Comparison of ENCODE assay signal across 9 cellular contexts in genomic region chr2:172698041-172698863, GRCh38. TPM values are rescaled to one million over a fixed set of nuclear protein-coding genes. Genes with fewer than 3 reads are reported as not detected.
DNase-seq lines count a peak whose midpoint lies in the region; ATAC-seq and TF ChIP-seq lines count a peak whose summit lies in the region.
"Had no signal": no experiment of that assay in that cellular context is flagged by ENCODE, and none has a peak within 500 bp of the region (broad histone marks: within the 10 kb centered on the region; RNA-seq: fewer than 3 reads in every experiment).

No MANE protein-coding gene starts in this region.

- CTCF ChIA-PET in activated CD8-positive, alpha-beta memory T cell treated with anti-CD3 and anti-CD28 coated beads, Interleukin-2, amount 10 ng/mL, durations not matched to agents 7 days and 5 days (lab: Charles Lee) = interaction anchor here (1.2 kb wide), 1 partner anchor 13 kb away, joined by 5 read pairs; no protein-coding TSS in a partner anchor

- H3K9me3 Mint-ChIP-seq in activated CD8-positive, alpha-beta memory T cell treated with anti-CD3 and anti-CD28 coated beads, Interleukin-2, amount 10 ng/mL, durations not matched to agents 7 days and 5 days (ENCODE audit: low read depth) = no peaks in the 10 kb centered on the region

- H3K4me3 ChIP-seq in RWPE2 (ENCODE audit: severe bottlenecking) (no peak overlapping the region), Karpas-422 (ENCODE audit: low read length) (no peak overlapping the region)

- TF ChIP-seq CTCF in RWPE2 (IDR thresholded peaks at IDR 0.05; ENCODE audit: poor library complexity, severe bottlenecking) = no peak
- TF ChIP-seq CTCF in foreskin keratinocyte (conservative IDR thresholded peaks at IDR 0.05) = no peak

- no peak overlapping the region for H3K4me3 Mint-ChIP-seq in activated CD8-positive, alpha-beta memory T cell treated with anti-CD3 and anti-CD28 coated beads, Interleukin-2, amount 10 ng/mL, durations not matched to agents 7 days and 5 days
- H3K4me3 Mint-ChIP-seq: neural crest cell had no signal

- no peaks in the 10 kb centered on the region for H3K79me2 ChIP-seq in Karpas-422 (ENCODE audit: low read length)

- DNase-seq in activated CD8-positive, alpha-beta memory T cell treated with anti-CD3 and anti-CD28 coated beads, Interleukin-2, amount 10 ng/mL, durations not matched to agents 7 days and 5 days = no peak
- no peak for DNase-seq in activated CD8-positive, alpha-beta memory T cell treated with anti-CD3 and anti-CD28 coated beads, Interleukin-2, amount 50 U/mL, for 48 hours
- DNase-seq in RWPE2 (ENCODE audit: low spot score) (no peak), foreskin keratinocyte (peak; percentile 95 to 97), Karpas-422 (no peak), cerebellar nuclear complex (lab: John Stamatoyannopoulos, UW) (no peak)

- peak overlapping the region; percentile 90 for H3K27ac ChIP-seq in RWPE2 (ENCODE audit: poor library complexity, severe bottlenecking)
- peak overlapping the region; percentile 59 for H3K27ac ChIP-seq in foreskin keratinocyte
- H3K27ac ChIP-seq in Karpas-422 (ENCODE audit: low read length) = no peak overlapping the region

- H3K4me1 Mint-ChIP-seq in activated CD8-positive, alpha-beta memory T cell treated with anti-CD3 and anti-CD28 coated beads, Interleukin-2, amount 10 ng/mL, durations not matched to agents 7 days and 5 days = peaks cover 16% of the 10 kb centered on the region
- H3K4me1 Mint-ChIP-seq: neural crest cell had no signal

- H4K20me1 ChIP-seq in Karpas-422 (ENCODE audit: insufficient read depth, low read depth, low read length) = no peaks in the 10 kb centered on the region

- peaks cover 21% of the 10 kb centered on the region for H3K27me3 Mint-ChIP-seq in activated CD8-positive, alpha-beta memory T cell treated with anti-CD3 and anti-CD28 coated beads, Interleukin-2, amount 10 ng/mL, durations not matched to agents 7 days and 5 days

- peaks cover 40% of the 10 kb centered on the region for H3K4me1 ChIP-seq in RWPE2 (ENCODE audit: insufficient read depth, poor library complexity, severe bottlenecking)
- H3K4me1 ChIP-seq in foreskin keratinocyte = peaks cover 34% of the 10 kb centered on the region
- H3K4me1 ChIP-seq in Karpas-422 (ENCODE audit: low read length) = no peaks in the 10 kb centered on the region

- H3K9me2 ChIP-seq in Karpas-422 (replicated peaks; ENCODE audit: insufficient read depth, low read length) = no peaks in the 10 kb centered on the region

- no peaks in the 10 kb centered on the region for H3K36me3 ChIP-seq in RWPE2 (ENCODE audit: low read depth)
- no peaks in the 10 kb centered on the region for H3K36me3 ChIP-seq in Karpas-422 (ENCODE audit: insufficient read depth, low read length)

- no peaks in the 10 kb centered on the region for H3K36me3 Mint-ChIP-seq in activated CD8-positive, alpha-beta memory T cell treated with anti-CD3 and anti-CD28 coated beads, Interleukin-2, amount 10 ng/mL, durations not matched to agents 7 days and 5 days

- peak; percentile 92 for ATAC-seq in activated CD8-positive, alpha-beta memory T cell treated with anti-CD3 and anti-CD28 coated beads, Interleukin-2, amount 10 ng/mL, durations not matched to agents 7 days and 5 days
- ATAC-seq in HG02938 (IDR thresholded peaks at IDR 0.05; ENCODE audit: unreplicated experiment) (peak; percentile 91), RWPE2 (ENCODE audit: low read depth) (peak; percentile 85), foreskin keratinocyte (peak; percentile 86), HG03135 (IDR thresholded peaks at IDR 0.05; ENCODE audit: unreplicated experiment) (no peak)

- H3K27ac Mint-ChIP-seq in activated CD8-positive, alpha-beta memory T cell treated with anti-CD3 and anti-CD28 coated beads, Interleukin-2, amount 10 ng/mL, durations not matched to agents 7 days and 5 days = no peak overlapping the region

- H3K9me3 ChIP-seq in RWPE2 (ENCODE audit: severe bottlenecking) (no peaks in the 10 kb centered on the region), Karpas-422 (ENCODE audit: low read length) (no peaks in the 10 kb centered on the region)

- no peak overlapping the region for H3K4me2 ChIP-seq in Karpas-422 (ENCODE audit: low read depth, low read length, poor library complexity, severe bottlenecking)

- no peak overlapping the region for H2AFZ ChIP-seq in Karpas-422 (ENCODE audit: low read length)

- no peak overlapping the region for H3K9ac ChIP-seq in Karpas-422 (ENCODE audit: low read length)

- H3K27me3 ChIP-seq in RWPE2 (ENCODE audit: insufficient read depth, poor library complexity, severe bottlenecking) = no peaks in the 10 kb centered on the region
- no peaks in the 10 kb centered on the region for H3K27me3 ChIP-seq in foreskin keratinocyte
- no peaks in the 10 kb centered on the region for H3K27me3 ChIP-seq in Karpas-422 (ENCODE audit: low read length)

RNA-seq across cellular contexts. Expression of gene RAPGEF4, which starts 37.4 kb away (rescaled TPM):
- total RNA-seq in activated CD8-positive, alpha-beta memory T cell treated with anti-CD3 and anti-CD28 coated beads, Interleukin-2, amount 10 ng/mL, durations not matched to agents 7 days and 5 days = under 1 TPM in 1 of 2 experiments, not detected in 1; 0.21 TPM
- total RNA-seq in foreskin keratinocyte = 1.1 and 1.3 TPM in 2 replicates
- 0.58 and 0.60 TPM in 2 replicates for polyA plus RNA-seq in foreskin keratinocyte
- 0.47 and 0.97 TPM in 2 replicates for total RNA-seq in Karpas-422 (2014; rRNA removed; shearing (Covaris generic); ENCODE audit: low replicate concordance)

Comparison
In these comparisons a context has a peak if more than half of its experiments do, and no peak if none do; other contexts are left out.
1. DNase-seq: peak in foreskin keratinocyte (2 of 2); none in activated CD8-positive, alpha-beta memory T cell treated with anti-CD3 and anti-CD28 coated beads, Interleukin-2, amount 10 ng/mL, durations not matched to agents 7 days and 5 days (single experiment), activated CD8-positive, alpha-beta memory T cell treated with anti-CD3 and anti-CD28 coated beads, Interleukin-2, amount 50 U/mL, for 48 hours (single experiment), RWPE2 (single experiment), Karpas-422 (single experiment) and cerebellar nuclear complex (0 of 2).